19 cellular contexts compared by ENCODE assay signal in the genomic region with DNA sequence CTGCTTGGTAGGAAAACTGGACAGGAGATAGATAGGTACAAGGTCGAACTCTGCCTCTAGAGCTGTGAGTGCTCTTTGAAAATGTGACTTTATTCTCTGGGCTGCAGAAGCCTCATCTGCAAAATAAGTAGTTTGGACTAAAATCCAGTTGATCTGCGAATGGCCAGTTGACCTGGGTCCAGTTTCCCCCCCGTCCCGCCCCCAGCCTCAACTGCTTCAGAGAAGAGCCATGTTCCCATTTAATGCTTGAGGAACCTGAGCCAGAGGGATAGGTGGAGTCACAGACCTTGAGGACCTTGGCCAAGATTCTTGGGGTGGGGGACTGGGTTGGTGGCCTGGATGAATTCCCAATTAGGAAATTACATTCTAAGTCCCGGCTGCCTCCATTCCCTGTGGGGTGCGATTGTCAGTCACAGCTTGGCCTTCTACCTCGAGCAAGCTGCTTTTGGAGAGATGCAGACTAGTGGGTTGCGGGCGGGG. TPM values are rescaled to one million over a fixed set of nuclear protein-coding genes. Genes with fewer than 3 reads are reported as not detected.
DNase-seq lines count a peak whose midpoint lies in the region; ATAC-seq and TF ChIP-seq lines count a peak whose summit lies in the region.
"Had no signal": no experiment of that assay in that cellular context is flagged by ENCODE, and none has a peak within 500 bp of the region (broad histone marks: within the 10 kb centered on the region; RNA-seq: fewer than 3 reads in every experiment).

No MANE protein-coding gene starts in this region.

- H3K36me3 ChIP-seq in fibroblast of lung (ENCODE audit: control insufficient read depth, insufficient read depth, low read length) = peaks cover 2% of the 10 kb centered on the region
- H3K36me3 ChIP-seq: BLaER1, right atrium auricular region, transverse colon had no signal

- peaks cover 35% of the 10 kb centered on the region for H3K79me2 ChIP-seq in fibroblast of lung (ENCODE audit: control insufficient read depth, insufficient read depth, low read length)

- no peaks in the 10 kb centered on the region for H3K27me3 ChIP-seq in fibroblast of lung (ENCODE audit: control insufficient read depth, insufficient read depth, low read length)

- peak overlapping the region; percentile 92 for H3K4me2 ChIP-seq in fibroblast of lung (ENCODE audit: extremely low read depth, insufficient read depth, low read length)

- TF ChIP-seq CTCF in fibroblast of lung (conservative IDR thresholded peaks at IDR 0.05 in 1 of 2, IDR thresholded peaks at IDR 0.05 in 1 of 2; ENCODE audit: low read depth in 1 of 2, low read length in 2 of 2) (no peak), nephron progenitor cell (IDR thresholded peaks at IDR 0.05) (no peak)

- no peaks in the 10 kb centered on the region for H4K20me1 ChIP-seq in fibroblast of lung (ENCODE audit: control insufficient read depth, extremely low read depth, insufficient read depth, low read length)

- peak overlapping the region; percentile 87 for H3K9ac ChIP-seq in fibroblast of lung (ENCODE audit: insufficient read depth, low read length)

- no peaks in the 10 kb centered on the region for H3K9me3 Mint-ChIP-seq in IgD-negative memory B cell
- no peaks in the 10 kb centered on the region for H3K9me3 Mint-ChIP-seq in nephron progenitor cell
- H3K9me3 Mint-ChIP-seq: activated naive CD4-positive, alpha-beta T cell treated with anti-CD3 and anti-CD28 coated beads for 36 hours had no signal

- H3K9me3 ChIP-seq in fibroblast of lung (ENCODE audit: control insufficient read depth, insufficient read depth, low read depth, low read length) = no peaks in the 10 kb centered on the region
- H3K9me3 ChIP-seq: BLaER1, right atrium auricular region, transverse colon had no signal

- DNase-seq in Ammon's horn (ENCODE audit: low spot score) (peak; percentile 1), fibroblast of lung (ENCODE audit: low read depth in 2 of 2) (peak in 1 of 2 donors; percentile 20), nephron progenitor cell (no peak), DMS 273 treated with DMSO at 0.1 percent for 48 hours (lab: John Stamatoyannopoulos, UW) (no peak), NCI-H82 treated with DMSO at 0.1 percent for 48 hours (lab: John Stamatoyannopoulos, UW; ENCODE audit: unreplicated experiment) (no peak)
- no peak for DNase-seq in activated CD8-positive, alpha-beta memory T cell treated with anti-CD3 and anti-CD28 coated beads, Interleukin-2, amount 50 U/mL, for 48 hours
- DNase-seq: activated CD4-positive, alpha-beta T cell treated with anti-CD3 and anti-CD28 coated beads, Interleukin-2, amount 50 U/mL, for 4 hours; activated naive CD4-positive, alpha-beta T cell treated with anti-CD3 and anti-CD28 coated beads for 36 hours; foreskin melanocyte; GDM1; NCI-H1436 treated with DMSO at 0.1 percent for 48 hours; NK-92 treated with Interleukin-12 subunit alpha and Interleukin-12 subunit beta, amount 100 ng/mL, for 24 hours; transverse colon had no signal

- peak overlapping the region; percentile 89 for H3K27ac ChIP-seq in fibroblast of lung (ENCODE audit: insufficient read depth, low read length)
- H3K27ac ChIP-seq: BLaER1 had no signal

- H3K4me1 ChIP-seq in fibroblast of lung (ENCODE audit: control insufficient read depth, extremely low read depth, insufficient read depth, low read length) = peaks cover 34% of the 10 kb centered on the region

- H3K4me3 Mint-ChIP-seq in IgD-negative memory B cell = peak overlapping the region in 3 of 4 donors; percentile 53 to 70 (median 68)
- H3K4me3 Mint-ChIP-seq in nephron progenitor cell = peak overlapping the region; percentile 75

- no peak for ATAC-seq in GM21723 (IDR thresholded peaks at IDR 0.05; ENCODE audit: unreplicated experiment)
- ATAC-seq: left lobe of liver had no signal

- H2AFZ ChIP-seq in fibroblast of lung (ENCODE audit: low read length) = no peak overlapping the region

- H3K27me3 Mint-ChIP-seq in IgD-negative memory B cell = peaks cover 18% of the 10 kb centered on the region
- H3K27me3 Mint-ChIP-seq in nephron progenitor cell (ENCODE audit: low read depth, poor library complexity) = peaks cover 66% of the 10 kb centered on the region

- no peaks in the 10 kb centered on the region for H3K36me3 Mint-ChIP-seq in IgD-negative memory B cell
- H3K36me3 Mint-ChIP-seq in nephron progenitor cell (ENCODE audit: low read depth) = no peaks in the 10 kb centered on the region

- H3K27ac Mint-ChIP-seq in IgD-negative memory B cell = no peak overlapping the region
- H3K27ac Mint-ChIP-seq in nephron progenitor cell = no peak overlapping the region
- H3K27ac Mint-ChIP-seq: activated naive CD4-positive, alpha-beta T cell treated with anti-CD3 and anti-CD28 coated beads for 36 hours had no signal

- H3K4me1 Mint-ChIP-seq in IgD-negative memory B cell (peaks cover 9 to 12% (median 11%) of the 10 kb centered on the region in 3 donors), nephron progenitor cell (peaks cover 21% of the 10 kb centered on the region)

- H3K4me3 ChIP-seq in fibroblast of lung (replicated peaks in 1 of 4; ENCODE audit: control extremely low read depth in 1 of 4, insufficient read depth in 1 of 4, low read depth in 3 of 4, low read length in 4 of 4) = peak overlapping the region; percentile 60 to 81 (median 67)

RNA-seq across cellular contexts. Expression of a gene that starts 14.1 kb away (rescaled TPM):
- polyA plus RNA-seq in IgD-negative memory B cell = not detected
- total RNA-seq in fibroblast of lung = 98.1 and 148 TPM in 2 replicates
- 40.5 and 64.9 TPM in 2 replicates for polyA plus RNA-seq in fibroblast of lung
- 86.7 and 151 TPM in 2 replicates for polyA plus RNA-seq in fibroblast of lung (2012)
- 102 and 172 TPM in 2 replicates for polyA minus RNA-seq in fibroblast of lung (ENCODE audit: low replicate concordance)
- total RNA-seq: activated naive CD4-positive, alpha-beta T cell treated with anti-CD3 and anti-CD28 coated beads for 36 hours; T-helper 1 cell treated with Interleukin-12 subunit alpha and Interleukin-12 subunit beta and Interleukin-4 antibody, amounts not matched to agents 30 ng/mL and 1 ng/mL, for 36 hours had no signal

RNA-seq across cellular contexts. Expression of a gene that starts 38.5 kb away (rescaled TPM):
- polyA plus RNA-seq in IgD-negative memory B cell = not detected
- total RNA-seq in fibroblast of lung = 35.2 and 44.1 TPM in 2 replicates
- 84.3 and 93.9 TPM in 2 replicates for polyA plus RNA-seq in fibroblast of lung
- polyA plus RNA-seq in fibroblast of lung (2012) = 55.1 and 85.4 TPM in 2 replicates
- 133 and 151 TPM in 2 replicates for polyA minus RNA-seq in fibroblast of lung (ENCODE audit: low replicate concordance)
- total RNA-seq: activated naive CD4-positive, alpha-beta T cell treated with anti-CD3 and anti-CD28 coated beads for 36 hours; left lobe of liver; right atrium auricular region; T-helper 1 cell treated with Interleukin-12 subunit alpha and Interleukin-12 subunit beta and Interleukin-4 antibody, amounts not matched to agents 30 ng/mL and 1 ng/mL, for 36 hours had no signal

Comparison
In these comparisons a context has a peak if more than half of its experiments do, and no peak if none do; other contexts are left out.
1. RNA of a gene that starts 14.1 kb away (polyA plus RNA-seq): 40.5 to 151 TPM in fibroblast of lung; not detected in IgD-negative memory B cell (single experiment); every median in the first group is over 10 times any median in the second.
2. RNA of a gene that starts 38.5 kb away (polyA plus RNA-seq): 55.1 to 93.9 TPM in fibroblast of lung; not detected in IgD-negative memory B cell (single experiment); every median in the first group is over 10 times any median in the second.